24 cellular contexts compared by ENCODE assay signal in genomic region chr5:102879741-102880140, GRCh38.
"Had no signal": no experiment of that assay in that cellular context is flagged by ENCODE, and none has a peak within 500 bp of the region (broad histone marks: within the 10 kb centered on the region; RNA-seq: fewer than 3 reads in every experiment).

No MANE protein-coding gene starts in this region.

- H3K27me3 ChIP-seq: hepatocyte, left lung, ovary, right atrium auricular region, right lobe of liver, stomach, testis, thyroid gland, upper lobe of right lung had no signal

- H3K36me3 ChIP-seq: left lung, lower lobe of right lung, ovary, right lobe of liver, thyroid gland, upper lobe of right lung had no signal

- H3K4me3 Mint-ChIP-seq: naive B cell; natural killer cell; stimulated activated naive B cell treated with anti-CD40 and anti-IgM and Interleukin-4, amounts not matched to agents 10 μg/mL and 1 μg/mL and 100 μg/mL, for 72 hours had no signal

- H3K9me3 Mint-ChIP-seq: naive B cell; stimulated activated naive B cell treated with anti-CD40 and anti-IgM and Interleukin-4, amounts not matched to agents 10 μg/mL and 1 μg/mL and 100 μg/mL, for 72 hours had no signal

- H3K27ac ChIP-seq: hepatocyte, left lung, lower lobe of right lung, ovary, right atrium auricular region, right lobe of liver, stomach, testis, thyroid gland, upper lobe of right lung had no signal

- H3K27me3 Mint-ChIP-seq: naive B cell; stimulated activated naive B cell treated with anti-CD40 and anti-IgM and Interleukin-4, amounts not matched to agents 10 μg/mL and 1 μg/mL and 100 μg/mL, for 72 hours had no signal

- H3K9me3 ChIP-seq: left lung, lower lobe of right lung, ovary, right atrium auricular region, right lobe of liver, stomach, testis, thyroid gland, upper lobe of right lung had no signal

- DNase-seq: kidney glomerular epithelial cell; left cardiac atrium; left lung; lower lobe of right lung; mammary epithelial cell; mesenchymal stem cell; naive B cell; natural killer cell; ovary; right lobe of liver; stimulated activated CD4-positive, alpha-beta T cell treated with anti-CD3 and anti-CD28 coated beads, Interleukin-12 subunit alpha, Interleukin-12 subunit beta, amount 100 ng/mL, for 4 hours; stimulated activated CD4-positive, alpha-beta T cell treated with anti-CD3 and anti-CD28 coated beads, Interleukin-15, amount 100 ng/mL, for 24 hours; stimulated activated CD4-positive, alpha-beta T cell treated with anti-CD3 and anti-CD28 coated beads, Interleukin-2, amount 100 ng/mL, for 24 hours; stimulated activated CD4-positive, alpha-beta T cell treated with anti-CD3 and anti-CD28 coated beads, Interleukin-4, amount 100 ng/mL, for 1 hour; stimulated activated naive B cell treated with anti-CD40 and anti-IgM and Interleukin-4, amounts not matched to agents 10 μg/mL and 1 μg/mL and 100 μg/mL, for 72 hours; stimulated activated naive CD8-positive, alpha-beta T cell treated with anti-CD3 and anti-CD28 coated beads, Interleukin-15, Interleukin-2, amounts not matched to agents 100 U/mL and 50 U/mL, for 24 hours; stomach; testis; thyroid gland; trophoblast cell; upper lobe of right lung had no signal

- H3K4me1 Mint-ChIP-seq: naive B cell; stimulated activated naive B cell treated with anti-CD40 and anti-IgM and Interleukin-4, amounts not matched to agents 10 μg/mL and 1 μg/mL and 100 μg/mL, for 72 hours had no signal

- H3K27ac Mint-ChIP-seq: naive B cell; natural killer cell; progenitor cell of endocrine pancreas; stimulated activated naive B cell treated with anti-CD40 and anti-IgM and Interleukin-4, amounts not matched to agents 10 μg/mL and 1 μg/mL and 100 μg/mL, for 72 hours had no signal

- H3K4me1 ChIP-seq: left lung, lower lobe of right lung, right lobe of liver, thyroid gland, upper lobe of right lung had no signal

- ATAC-seq: left lung; lower lobe of right lung; natural killer cell; right lobe of liver; stimulated activated naive B cell treated with anti-CD40 and anti-IgM and Interleukin-4, amounts not matched to agents 10 μg/mL and 1 μg/mL and 100 μg/mL, for 72 hours; stimulated activated naive CD8-positive, alpha-beta T cell treated with anti-CD3 and anti-CD28 coated beads, Interleukin-15, Interleukin-2, amounts not matched to agents 100 U/mL and 50 U/mL, for 24 hours; upper lobe of right lung had no signal

- H3K4me2 ChIP-seq: hepatocyte had no signal

- H2AFZ ChIP-seq: hepatocyte had no signal

- H3K36me3 Mint-ChIP-seq: naive B cell had no signal

- H3K79me2 ChIP-seq: hepatocyte had no signal

- H3K4me3 ChIP-seq: hepatocyte, left lung, lower lobe of right lung, ovary, right atrium auricular region, right lobe of liver, stomach, testis, thyroid gland, upper lobe of right lung had no signal
